In genomic region chr17:48637323-48638260, GRCh38 we compare ENCODE assay signal across 10 cellular contexts. TPM values are rescaled to one million over a fixed set of nuclear protein-coding genes. Genes with fewer than 3 reads are reported as not detected.
A peak's percentile ranks its signal among the peaks of the same experiment; 100 is the strongest.
DNase-seq lines count a peak whose midpoint lies in the region; FAIRE-seq and TF ChIP-seq lines count a peak whose summit lies in the region.
"Had no signal": no experiment of that assay in that cellular context is flagged by ENCODE, and none has a peak within 500 bp of the region (broad histone marks: within the 10 kb centered on the region; RNA-seq: fewer than 3 reads in every experiment).

No MANE protein-coding gene starts in this region.

- peaks cover 100% of the 10 kb centered on the region for H3K27me3 ChIP-seq in keratinocyte (ENCODE audit: control insufficient read depth, extremely low read depth, insufficient read depth, low read length)

- TF ChIP-seq CTCF in AG09309 (IDR thresholded peaks at IDR 0.05; ENCODE audit: control insufficient read depth, insufficient read depth, low read depth, low read length, missing control alignments) (no peak), keratinocyte (optimal IDR thresholded peaks at IDR 0.05 in 1 of 3, IDR thresholded peaks at IDR 0.05 in 1 of 3, conservative IDR thresholded peaks at IDR 0.05 in 1 of 3; ENCODE audit: extremely low read depth in 1 of 3, insufficient read depth in 2 of 3, low read length in 3 of 3) (no peak)

- H4K20me1 ChIP-seq in keratinocyte (ENCODE audit: control insufficient read depth, extremely low read depth, insufficient read depth, low read length), result peaks cover 6% of the 10 kb centered on the region

- peak; percentile 52 for DNase-seq in AG09309 (ENCODE audit: low read depth)
- DNase-seq in RPMI7951 (ENCODE audit: low read depth), result peak; percentile 88
- peak; percentile 23 for DNase-seq in keratinocyte (ENCODE audit: low read depth, low spot score)
- DNase-seq in C1 segment of cervical spinal cord (lab: John Stamatoyannopoulos, UW), result no peak
- no peak for DNase-seq in NCI-H2171 treated with DMSO at 0.1 percent for 48 hours (lab: John Stamatoyannopoulos, UW)
- no peak for DNase-seq in GM19240 (ENCODE audit: insufficient read length, low spot score)
- DNase-seq: activated CD4-positive, alpha-beta T cell treated with anti-CD3 and anti-CD28 coated beads for 36 hours; SIG-M5 had no signal

- no peaks in the 10 kb centered on the region for H3K36me3 ChIP-seq in keratinocyte (ENCODE audit: control insufficient read depth in 2 of 2, extremely low read depth in 1 of 2, insufficient read depth in 2 of 2, low read length in 2 of 2)
- H3K36me3 ChIP-seq: BLaER1 treated with 17β-estradiol and CSF1 and Interleukin-3, amounts not matched to agents 10 nM and 100 nM had no signal

- H3K9me3 ChIP-seq in keratinocyte (ENCODE audit: control insufficient read depth, low read depth, low read length), result no peaks in the 10 kb centered on the region

- dilution Hi-C loops in keratinocyte (cut with MboI; ENCODE audit: extremely low pct_ligation_motif_present, low sequenced_read_pairs), result no loop called here

- no peak overlapping the region for H3K27ac ChIP-seq in keratinocyte (ENCODE audit: control insufficient read depth, insufficient read depth, low read length)
- H3K27ac ChIP-seq: BLaER1 treated with 17β-estradiol and CSF1 and Interleukin-3, amounts not matched to agents 10 nM and 100 nM had no signal

- peak overlapping the region; percentile 6 for H3K4me2 ChIP-seq in keratinocyte (ENCODE audit: control insufficient read depth, extremely low read depth, insufficient read depth, low read depth, low read length)

- no peak overlapping the region for H3K9ac ChIP-seq in keratinocyte (ENCODE audit: control insufficient read depth, extremely low read depth, insufficient read depth, low read length)
- H3K9ac ChIP-seq: BLaER1 treated with 17β-estradiol and CSF1 and Interleukin-3, amounts not matched to agents 10 nM and 100 nM had no signal

- no peaks in the 10 kb centered on the region for H3K9me1 ChIP-seq in keratinocyte (ENCODE audit: control insufficient read depth, extremely low read depth, insufficient read depth, low read length)

- no peak for FAIRE-seq in keratinocyte (lab: Jason Lieb, UNC)

- H3K79me2 ChIP-seq in keratinocyte (ENCODE audit: control insufficient read depth, insufficient read depth, low read length), result no peaks in the 10 kb centered on the region

- H2AFZ ChIP-seq in keratinocyte (ENCODE audit: control insufficient read depth, low read length), result no peak overlapping the region

- no peaks in the 10 kb centered on the region for H3K4me1 ChIP-seq in keratinocyte (ENCODE audit: control insufficient read depth, extremely low read depth, insufficient read depth, low read length)

- H3K4me3 ChIP-seq in AG09309 (ENCODE audit: control insufficient read depth, low read depth, low read length) (no peak overlapping the region), keratinocyte (ENCODE audit: control insufficient read depth in 2 of 3, extremely low read depth in 1 of 3, insufficient read depth in 2 of 3, low read depth in 1 of 3, low read length in 3 of 3) (no peak overlapping the region)
- H3K4me3 ChIP-seq: BLaER1 treated with 17β-estradiol and CSF1 and Interleukin-3, amounts not matched to agents 10 nM and 100 nM had no signal

RNA-seq across cellular contexts. Expression of gene HOXB9, which starts 11.4 kb away (rescaled TPM):
- 2.3 and 4.1 TPM in 2 replicates for total RNA-seq in RPMI7951 (2014; rRNA removed; shearing (Covaris generic))
- 0.03 TPM in 1 of 3 replicates, not detected in the others for polyA plus RNA-seq in keratinocyte
- not detected for polyA plus RNA-seq in keratinocyte (2011; ENCODE audit: low read depth)
- not detected in 2 replicates for polyA plus RNA-seq in keratinocyte (2011; cell fraction: cytosol; rRNA removed)
- 0.05 TPM in 1 of 2 replicates, not detected in the other for polyA plus RNA-seq in keratinocyte (2011; cell fraction: nucleus; rRNA removed)
- polyA plus RNA-seq in keratinocyte (2012; ENCODE audit: low replicate concordance), result not detected in 2 replicates
- not detected in 3 replicates for polyA minus RNA-seq in keratinocyte
- not detected for polyA minus RNA-seq in keratinocyte (2011; cell fraction: cytosol; rRNA and poly(A)+ RNA removed)
- polyA minus RNA-seq in keratinocyte (2011; cell fraction: nucleus; rRNA and poly(A)+ RNA removed), result not detected in 2 replicates
- total RNA-seq: pulmonary artery endothelial cell had no signal

RNA-seq across cellular contexts. Expression of gene HOXB8, which starts 22.5 kb away (rescaled TPM):
- 0.24 and 0.49 TPM in 2 replicates for total RNA-seq in RPMI7951 (2014; rRNA removed; shearing (Covaris generic))
- polyA plus RNA-seq in keratinocyte, result not detected in 3 replicates
- polyA plus RNA-seq in keratinocyte (2011; ENCODE audit: low read depth), result not detected
- polyA plus RNA-seq in keratinocyte (2011; cell fraction: cytosol; rRNA removed), result not detected in 2 replicates
- polyA plus RNA-seq in keratinocyte (2011; cell fraction: nucleus; rRNA removed), result not detected in 2 replicates
- polyA plus RNA-seq in keratinocyte (2012; ENCODE audit: low replicate concordance), result not detected in 2 replicates
- not detected in 3 replicates for polyA minus RNA-seq in keratinocyte
- polyA minus RNA-seq in keratinocyte (2011; cell fraction: cytosol; rRNA and poly(A)+ RNA removed), result not detected
- not detected in 2 replicates for polyA minus RNA-seq in keratinocyte (2011; cell fraction: nucleus; rRNA and poly(A)+ RNA removed)
- total RNA-seq: activated CD4-positive, alpha-beta T cell treated with anti-CD3 and anti-CD28 coated beads for 36 hours; pulmonary artery endothelial cell had no signal

RNA-seq across cellular contexts. Expression of gene HOXB7, which starts 26.8 kb away (rescaled TPM):
- 24.9 and 26.1 TPM in 2 replicates for total RNA-seq in RPMI7951 (2014; rRNA removed; shearing (Covaris generic))
- 0.68 to 1.2 TPM (median 1.0 TPM) in 3 replicates for polyA plus RNA-seq in keratinocyte
- polyA plus RNA-seq in keratinocyte (2011; ENCODE audit: low read depth), result 0.74 TPM
- 1.3 TPM in 2 replicates for polyA plus RNA-seq in keratinocyte (2011; cell fraction: cytosol; rRNA removed)
- polyA plus RNA-seq in keratinocyte (2011; cell fraction: nucleus; rRNA removed), result 0.47 and 0.53 TPM in 2 replicates
- polyA plus RNA-seq in keratinocyte (2012; ENCODE audit: low replicate concordance), result 0.47 and 2.1 TPM in 2 replicates
- 0.32 to 0.33 TPM in 2 of 3 replicates, not detected in the other for polyA minus RNA-seq in keratinocyte
- 2.3 TPM for polyA minus RNA-seq in keratinocyte (2011; cell fraction: cytosol; rRNA and poly(A)+ RNA removed)
- 0.53 TPM in 1 of 2 replicates, not detected in the other for polyA minus RNA-seq in keratinocyte (2011; cell fraction: nucleus; rRNA and poly(A)+ RNA removed)

RNA-seq across cellular contexts. Expression of gene HOXB6, which starts 32.8 kb away (rescaled TPM):
- total RNA-seq in RPMI7951 (2014; rRNA removed; shearing (Covaris generic)), result 4.8 and 7.3 TPM in 2 replicates
- polyA plus RNA-seq in keratinocyte, result 0.62 to 0.77 TPM (median 0.68 TPM) in 3 replicates
- not detected for polyA plus RNA-seq in keratinocyte (2011; ENCODE audit: low read depth)
- polyA plus RNA-seq in keratinocyte (2011; cell fraction: cytosol; rRNA removed), result 0.60 and 1.3 TPM in 2 replicates
- polyA plus RNA-seq in keratinocyte (2011; cell fraction: nucleus; rRNA removed), result 0.99 and 1.5 TPM in 2 replicates
- polyA plus RNA-seq in keratinocyte (2012; ENCODE audit: low replicate concordance), result 0.10 and 0.93 TPM in 2 replicates
- 0.45 to 2.5 TPM (median 0.46 TPM) in 3 replicates for polyA minus RNA-seq in keratinocyte
- 1.3 TPM for polyA minus RNA-seq in keratinocyte (2011; cell fraction: cytosol; rRNA and poly(A)+ RNA removed)
- not detected in 2 replicates for polyA minus RNA-seq in keratinocyte (2011; cell fraction: nucleus; rRNA and poly(A)+ RNA removed)
- total RNA-seq: activated CD4-positive, alpha-beta T cell treated with anti-CD3 and anti-CD28 coated beads for 36 hours had no signal

RNA-seq across cellular contexts. Expression of gene HOXB5, which starts 44.0 kb away (rescaled TPM):
- total RNA-seq in RPMI7951 (2014; rRNA removed; shearing (Covaris generic)), result 0.10 and 0.24 TPM in 2 replicates
- 0.04 to 0.19 TPM in 2 of 3 replicates, not detected in the other for polyA plus RNA-seq in keratinocyte
- polyA plus RNA-seq in keratinocyte (2011; ENCODE audit: low read depth), result not detected
- 0.04 TPM in 2 replicates for polyA plus RNA-seq in keratinocyte (2011; cell fraction: cytosol; rRNA removed)
- 0.10 and 0.16 TPM in 2 replicates for polyA plus RNA-seq in keratinocyte (2011; cell fraction: nucleus; rRNA removed)
- polyA plus RNA-seq in keratinocyte (2012; ENCODE audit: low replicate concordance), result 0.07 TPM in 1 of 2 replicates, not detected in the other
- not detected in 3 replicates for polyA minus RNA-seq in keratinocyte
- not detected for polyA minus RNA-seq in keratinocyte (2011; cell fraction: cytosol; rRNA and poly(A)+ RNA removed)
- not detected in 2 replicates for polyA minus RNA-seq in keratinocyte (2011; cell fraction: nucleus; rRNA and poly(A)+ RNA removed)
- total RNA-seq: activated CD4-positive, alpha-beta T cell treated with anti-CD3 and anti-CD28 coated beads for 36 hours had no signal

Comparison
In these comparisons a context has a peak if more than half of its experiments do, and no peak if none do; other contexts are left out.
1. DNase-seq: peak in AG09309 (single experiment), RPMI7951 (single experiment) and keratinocyte (single experiment); none in C1 segment of cervical spinal cord (0 of 14), NCI-H2171 treated with DMSO at 0.1 percent for 48 hours (single experiment) and GM19240 (single experiment).